Comparison of ENCODE assay signal across 1 cellular context in the genomic region with DNA sequence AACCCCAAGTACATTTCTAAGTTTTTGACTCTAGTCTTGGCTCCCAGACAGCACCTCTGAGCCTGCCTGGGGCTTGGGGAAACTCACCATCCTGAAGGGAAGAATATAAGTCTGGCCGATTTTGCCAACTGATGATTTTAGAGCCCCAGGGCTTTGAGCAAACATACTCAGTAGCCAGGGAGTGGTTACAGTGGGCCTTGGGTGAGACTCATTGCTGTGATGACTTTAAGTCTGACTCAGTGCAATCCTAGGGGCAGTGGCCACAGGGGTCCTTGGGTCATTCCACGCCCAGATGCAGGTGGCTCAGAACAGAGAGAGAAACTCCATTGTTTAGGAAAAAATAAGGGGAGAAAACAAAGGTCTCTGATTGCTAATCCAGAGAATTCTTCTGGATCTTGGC.
TF ChIP-seq lines count a peak whose summit lies in the region.

No MANE protein-coding gene starts in this region.

TF ChIP-seq in IMR-90, 13 proteins besides CTCF, POLR2A, EP300 and RAD21:
- TF ChIP-seq MAZ (IDR thresholded peaks at IDR 0.05; ENCODE audit: borderline replicate concordance, low read depth, low read length) = no peak
